8 cellular contexts compared by ENCODE assay signal in genomic region chr17:75131278-75132017, GRCh38. TPM values are rescaled to one million over a fixed set of nuclear protein-coding genes. Genes with fewer than 3 reads are reported as not detected.
DNase-seq lines count a peak whose midpoint lies in the region; ATAC-seq and TF ChIP-seq lines count a peak whose summit lies in the region.

NT5C (minus strand) TSS chr17:75131742; CDS start chr17:75131707, 35 bp downstream.

- ATAC-seq in GM18858 (IDR thresholded peaks at IDR 0.05; ENCODE audit: unreplicated experiment) (peak; percentile 69), HG03060 (IDR thresholded peaks at IDR 0.05; ENCODE audit: low read depth, unreplicated experiment) (peak; percentile 57)
- peak; percentile 82 to 83 for ATAC-seq in activated CD4-positive, CD25-positive, alpha-beta regulatory T cell treated with anti-CD3 and anti-CD28 coated beads, Interleukin-2, amount 50 U/mL, for 24 hours

- H3K27ac Mint-ChIP-seq in chondrocyte (ENCODE audit: unreplicated experiment) = peak within 1 kb of the TSS; percentile 82

- peak within 1 kb of the TSS; percentile 74 for H3K4me3 ChIP-seq in AG09309 (ENCODE audit: control insufficient read depth, low read depth, low read length)

- H3K4me3 Mint-ChIP-seq in chondrocyte (ENCODE audit: unreplicated experiment) = peak within 1 kb of the TSS; percentile 85

- H3K36me3 Mint-ChIP-seq in chondrocyte (ENCODE audit: low read depth) = peaks cover 3% of the 10 kb centered on the region

- no peaks in the 10 kb centered on the region for H3K9me3 Mint-ChIP-seq in chondrocyte (ENCODE audit: low read depth)

- TF ChIP-seq CTCF in AG09309 (IDR thresholded peaks at IDR 0.05; ENCODE audit: control insufficient read depth, insufficient read depth, low read depth, low read length, missing control alignments) = peak; percentile 61
- peak; percentile 83 for TF ChIP-seq CTCF in chondrocyte (IDR thresholded peaks at IDR 0.05)

- H3K4me1 Mint-ChIP-seq in chondrocyte (ENCODE audit: low read depth) = peaks cover 10% of the 10 kb centered on the region

- H3K27me3 Mint-ChIP-seq in chondrocyte (ENCODE audit: low read depth) = no peaks in the 10 kb centered on the region

- no peak for DNase-seq in AG09309 (ENCODE audit: low read depth)
- peak; percentile 84 for DNase-seq in NCI-H226
- DNase-seq in chondrocyte (ENCODE audit: low spot score) = peak; percentile 93
- peak; percentile 50 for DNase-seq in kidney glomerular epithelial cell (lab: John Stamatoyannopoulos, UW)
- peak; percentile 72 for DNase-seq in stimulated activated CD4-positive, alpha-beta T cell treated with anti-CD3 and anti-CD28 coated beads, Interleukin-1b, Interleukin-23, amount 100 ng/mL, for 48 hours

RNA-seq across cellular contexts. Expression of gene NT5C, which starts in this region (rescaled TPM):
- total RNA-seq in chondrocyte = 23.3 to 31.2 TPM (median 30.4 TPM) in 3 replicates
